9 cellular contexts compared by ENCODE assay signal in genomic region chr11:43354311-43354710, GRCh38.
"Had no signal": no experiment of that assay in that cellular context is flagged by ENCODE, and none has a peak within 500 bp of the region (broad histone marks: within the 10 kb centered on the region; RNA-seq: fewer than 3 reads in every experiment).

No MANE protein-coding gene starts in this region.

- FAIRE-seq: H1, H54 had no signal

- DNase-seq: H9, HCEC 1CT, IMR-90, KBM-7 had no signal

- ATAC-seq: GM23338 had no signal

- H3K27ac ChIP-seq: HL-60, KMS-11 had no signal

- H3K4me3 Mint-ChIP-seq: GM23338, H9 had no signal

- H3K4me2 ChIP-seq: GM23338, KMS-11 had no signal

- H3K27ac Mint-ChIP-seq: GM23338, H9 had no signal

- H3K4me3 ChIP-seq: GM23338 had no signal
